In the genomic region with DNA sequence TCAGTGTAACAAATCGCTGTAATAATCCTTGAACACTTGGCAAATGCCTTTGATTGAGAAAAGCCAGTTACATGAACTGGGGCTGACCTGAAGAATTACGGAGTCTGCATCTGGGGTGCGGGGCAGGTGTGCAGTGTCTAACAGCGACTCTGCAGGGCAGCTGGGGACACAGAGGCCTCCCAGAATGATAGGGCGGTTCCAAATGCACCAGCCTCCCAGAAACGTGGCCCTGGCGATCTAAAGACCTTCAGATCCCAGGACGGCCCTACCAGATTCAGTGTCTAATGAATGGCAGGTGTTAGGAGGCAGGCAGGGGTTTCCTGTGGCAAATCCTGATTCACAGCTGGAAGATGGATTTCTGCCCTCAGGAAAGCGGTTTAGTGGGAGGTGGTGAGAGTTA, we compare ENCODE assay signal across 18 cellular contexts.
A peak's percentile ranks its signal among the peaks of the same experiment; 100 is the strongest.
DNase-seq lines count a peak whose midpoint lies in the region; ATAC-seq, FAIRE-seq and TF ChIP-seq lines count a peak whose summit lies in the region.
"Had no signal": no experiment of that assay in that cellular context is flagged by ENCODE, and none has a peak within 500 bp of the region (broad histone marks: within the 10 kb centered on the region; RNA-seq: fewer than 3 reads in every experiment).

No MANE protein-coding gene starts in this region.

- H3K79me1 ChIP-seq in H1 (ENCODE audit: low read depth, low read length): no peaks in the 10 kb centered on the region

- no peak overlapping the region for H2BK120ac ChIP-seq in H1 (replicated peaks; ENCODE audit: low read depth, low read length)

- H3K9ac ChIP-seq in SK-N-SH (no peak overlapping the region), H1 (replicated peaks in 1 of 4; ENCODE audit: extremely low read depth in 1 of 4, low read depth in 3 of 4, low read length in 3 of 4) (no peak overlapping the region)
- H3K9ac ChIP-seq: KMS-11 had no signal

- no peak overlapping the region for H3K4me3 ChIP-seq in SK-N-SH (ENCODE audit: low read depth in 2 of 2, low read length in 1 of 2)
- peak overlapping the region in 1 of 4 experiments; percentile 37; a peak in 2 of 8 replicates for H3K4me3 ChIP-seq in H1 (ENCODE audit: extremely low read depth in 1 of 4, insufficient read depth in 2 of 4, low read depth in 3 of 4, low read length in 4 of 4)

- no peak overlapping the region for H2BK5ac ChIP-seq in H1 (ENCODE audit: low read depth, low read length)

- no peak for TF ChIP-seq EP300 in SK-N-SH (IDR thresholded peaks at IDR 0.05; ENCODE audit: borderline replicate concordance in 1 of 2, low read depth in 1 of 2, low read length in 1 of 2)
- no peak for TF ChIP-seq EP300 in H1 (IDR thresholded peaks at IDR 0.05; ENCODE audit: borderline replicate concordance in 1 of 2, low read depth in 2 of 2, low read length in 2 of 2)

- peaks cover 16% of the 10 kb centered on the region for H3K4me1 Mint-ChIP-seq in type B pancreatic cell (ENCODE audit: unreplicated experiment)
- H3K4me1 Mint-ChIP-seq: B cell had no signal

- no peaks in the 10 kb centered on the region for H3K9me3 Mint-ChIP-seq in type B pancreatic cell
- H3K9me3 Mint-ChIP-seq: CD4-positive, alpha-beta T cell had no signal

- peaks cover 0 to 5% of the 10 kb centered on the region in 2 experiments; a peak in 1 of 4 replicates for H3K4me1 ChIP-seq in SK-N-SH (ENCODE audit: control insufficient read depth in 1 of 2, insufficient read depth in 2 of 2, low read depth in 1 of 2, low read length in 1 of 2)
- H3K4me1 ChIP-seq in H1 (replicated peaks in 1 of 4; ENCODE audit: control insufficient read depth in 3 of 4, insufficient read depth in 4 of 4, low read length in 3 of 4): peaks cover 0 to 14% (median 7%) of the 10 kb centered on the region in 4 experiments; a peak in 5 of 7 replicates

- H3K27ac Mint-ChIP-seq in type B pancreatic cell: no peak overlapping the region
- H3K27ac Mint-ChIP-seq: B cell; CD4-positive, alpha-beta T cell had no signal

- no peak overlapping the region for H3K4me2 ChIP-seq in SK-N-SH
- H3K4me2 ChIP-seq in H1 (ENCODE audit: insufficient read depth in 1 of 2, low read depth in 2 of 2, low read length in 2 of 2): peak overlapping the region; percentile 4 to 34; a peak in 3 of 4 replicates
- H3K4me2 ChIP-seq: KMS-11 had no signal

- H3K27ac ChIP-seq in SK-N-SH (ENCODE audit: low read depth in 2 of 2, low read length in 1 of 2): no peak overlapping the region
- no peak overlapping the region for H3K27ac ChIP-seq in H1 (ENCODE audit: low read depth, low read length)
- H3K27ac ChIP-seq: KMS-11 had no signal

- H3K79me2 ChIP-seq in SK-N-SH (ENCODE audit: insufficient read depth) (no peaks in the 10 kb centered on the region), H1 (ENCODE audit: control insufficient read depth in 1 of 2, insufficient read depth in 2 of 2, low read length in 2 of 2) (no peaks in the 10 kb centered on the region)

- FAIRE-seq in H1 (lab: Jason Lieb, UNC): peak; percentile 66
- FAIRE-seq in GM12891 (lab: Jason Lieb, UNC): no peak
- FAIRE-seq: GM12892 had no signal

- POLR2A ChIA-PET in SK-N-SH (lab: Yijun Ruan, JAX) (no interaction called here), H1 (lab: Charles Lee; ENCODE audit: partially characterized antibody) (no interaction called here)

- peak overlapping the region; percentile 40; the same call in 1 of the 2 replicates for H2BK20ac ChIP-seq in H1 (ENCODE audit: low read length)

- H3K36me3 Mint-ChIP-seq in type B pancreatic cell: no peaks in the 10 kb centered on the region

- H4K5ac ChIP-seq in H1 (ENCODE audit: insufficient read length, low read depth, low read length): no peak overlapping the region

- no peaks in the 10 kb centered on the region for H3K27me3 ChIP-seq in SK-N-SH (ENCODE audit: insufficient read depth)
- 0 out of 7 replicates have a peak, but pooled peaks cover 0 to 2% (median 0%) of the 10 kb centered on the region in 4 experiments for H3K27me3 ChIP-seq in H1 (replicated peaks in 1 of 4; ENCODE audit: control insufficient read depth in 3 of 4, extremely low read depth in 1 of 4, insufficient read depth in 3 of 4, low read length in 3 of 4)

- TF ChIP-seq RAD21 in SK-N-SH (IDR thresholded peaks at IDR 0.05; ENCODE audit: low read length) (no peak), H1 (IDR thresholded peaks at IDR 0.05 in 1 of 2, conservative IDR thresholded peaks at IDR 0.05 in 1 of 2; ENCODE audit: low read depth in 2 of 2, low read length in 2 of 2) (no peak)

- H3K4ac ChIP-seq in H1 (replicated peaks; ENCODE audit: insufficient read length, low read depth, low read length): no peak overlapping the region

- TF ChIP-seq POLR2A in H1 (IDR thresholded peaks at IDR 0.05; ENCODE audit: control extremely low read depth in 1 of 2, low read depth in 2 of 2, low read length in 2 of 2) (no peak), GM18505 (IDR thresholded peaks at IDR 0.05; ENCODE audit: borderline replicate concordance, extremely low read depth, insufficient read depth, insufficient read length) (no peak), GM12891 (IDR thresholded peaks at IDR 0.05; ENCODE audit: low read depth, low read length) (no peak)

- H2AK5ac ChIP-seq in H1 (ENCODE audit: low read depth, low read length): no peak overlapping the region

- H3K9me3 ChIP-seq in SK-N-SH: no peaks in the 10 kb centered on the region; the same call in 1 of the 2 replicates
- H3K9me3 ChIP-seq in H1 (ENCODE audit: insufficient read depth in 2 of 2, low read depth in 1 of 2, low read length in 1 of 2): no peaks in the 10 kb centered on the region

- H3K9me2 ChIP-seq in SK-N-SH: no peaks in the 10 kb centered on the region

- H4K20me1 ChIP-seq in SK-N-SH (ENCODE audit: insufficient read depth): no peaks in the 10 kb centered on the region
- no peaks in the 10 kb centered on the region for H4K20me1 ChIP-seq in H1 (replicated peaks in 1 of 2; ENCODE audit: control insufficient read depth in 1 of 2, insufficient read depth in 2 of 2, low read length in 2 of 2)

- H3F3A ChIP-seq in SK-N-SH (replicated peaks; ENCODE audit: insufficient read depth): no peaks in the 10 kb centered on the region

- no peak overlapping the region for H4K91ac ChIP-seq in H1 (replicated peaks; ENCODE audit: insufficient read length, low read length)

- H2BK15ac ChIP-seq in H1 (ENCODE audit: low read length): no peak overlapping the region

- 16% methylated on average over 9 of the region's 9 CpGs for WGBS in SK-N-SH (ENCODE audit: low lambda C conversion rate)
- 22% methylated on average over 9 of the region's 9 CpGs; no CpG with 5 or more reads in 1 of the 2 experiments for WGBS in H1 (ENCODE audit: extremely low coverage in 1 of 2, insufficient coverage in 1 of 2, insufficient read length in 1 of 2, insufficient replicate concordance in 2 of 2, low coverage in 1 of 2, low lambda C conversion rate in 2 of 2, missing lambda C conversion rate in 1 of 2), 2 experiments

- ATAC-seq in SK-N-SH treated with all-trans-retinoic acid at 6 μM for 48 hours (no peak), GM18909 (IDR thresholded peaks at IDR 0.05; ENCODE audit: poor library complexity, unreplicated experiment) (no peak), GM18505 (IDR thresholded peaks at IDR 0.05; ENCODE audit: unreplicated experiment) (no peak)

- no peak overlapping the region for H3K56ac ChIP-seq in H1 (replicated peaks; ENCODE audit: insufficient read length, low read depth, low read length)

- CTCF ChIA-PET in SK-N-SH (lab: Yijun Ruan, JAX): no interaction called here
- CTCF ChIA-PET in H1 (lab: Charles Lee; ENCODE audit: partially characterized antibody): interaction anchor here (0.9 kb wide), 1 partner anchor 140 kb away, joined by 4 read pairs; no protein-coding TSS in a partner anchor

- H3K23ac ChIP-seq in H1 (ENCODE audit: insufficient read length): no peak overlapping the region

- no peak overlapping the region; the same call in 1 of the 2 replicates for H3K18ac ChIP-seq in H1 (ENCODE audit: extremely low read depth, low read length)

- no peak overlapping the region for H3K14ac ChIP-seq in H1 (ENCODE audit: insufficient read length)

- TF ChIP-seq CTCF in SK-N-SH (IDR thresholded peaks at IDR 0.05) (no peak), H1 (IDR thresholded peaks at IDR 0.05; ENCODE audit: control extremely low read depth in 1 of 3, insufficient read depth in 1 of 3, low read depth in 1 of 3, low read length in 3 of 3) (no peak), type B pancreatic cell (conservative IDR thresholded peaks at IDR 0.05) (no peak)

- no peak overlapping the region for H4K8ac ChIP-seq in H1 (ENCODE audit: extremely low read depth, insufficient read depth, low read length)

- peaks cover 22% of the 10 kb centered on the region for H3K27me3 Mint-ChIP-seq in type B pancreatic cell
- H3K27me3 Mint-ChIP-seq: B cell had no signal

- peak; percentile 32 for DNase-seq in SK-N-SH
- peak; percentile 73 for DNase-seq in NCI-H82 (lab: John Stamatoyannopoulos, UW)
- no peak for DNase-seq in H1 (ENCODE audit: low read depth in 1 of 2, low spot score in 2 of 2)
- DNase-seq in type B pancreatic cell (ENCODE audit: extremely low spot score, unreplicated experiment): no peak
- DNase-seq in GM12891 (ENCODE audit: insufficient read length, low spot score): no peak
- DNase-seq: CD4-positive, alpha-beta T cell; DMS153; MV-4-11; NCI-H2029; NCI-H2171 treated with DMSO at 0.1 percent for 48 hours; OCI-M1; SIG-M5 had no signal

- no peak overlapping the region for H2BK12ac ChIP-seq in H1 (ENCODE audit: low read depth, low read length)

- H3K4me3 Mint-ChIP-seq in type B pancreatic cell: peak overlapping the region; percentile 12
- H3K4me3 Mint-ChIP-seq: B cell; CD4-positive, alpha-beta T cell had no signal

- no peaks in the 10 kb centered on the region; the same call in 1 of the 2 replicates for H3K23me2 ChIP-seq in H1 (ENCODE audit: low read depth, low read length)

- H2AFZ ChIP-seq in SK-N-SH (ENCODE audit: low read depth) (no peak overlapping the region), H1 (ENCODE audit: low read length) (no peak overlapping the region)

- H3K36me3 ChIP-seq in SK-N-SH (replicated peaks in 1 of 2; ENCODE audit: control insufficient read depth in 1 of 2, insufficient read depth in 2 of 2, low read length in 1 of 2): no peaks in the 10 kb centered on the region
- no peaks in the 10 kb centered on the region for H3K36me3 ChIP-seq in H1 (ENCODE audit: control insufficient read depth in 2 of 4, insufficient read depth in 4 of 4, low read length in 3 of 4)

TF ChIP-seq in SK-N-SH, 30 proteins besides CTCF, POLR2A, EP300 and RAD21 (continues in another document):
- no peak for TF ChIP-seq FOXJ3 (CRISPR knock-in tag; IDR thresholded peaks at IDR 0.05)
- TF ChIP-seq RCOR1 (IDR thresholded peaks at IDR 0.05; ENCODE audit: low read length): no peak
- TF ChIP-seq YY1 (IDR thresholded peaks at IDR 0.05; ENCODE audit: low read depth): no peak

TF ChIP-seq in SK-N-SH treated with all-trans-retinoic acid at 6 μM for 48 hours, 23 proteins besides CTCF, POLR2A, EP300 and RAD21 (continues in another document):
- TF ChIP-seq ISL1 (CRISPR knock-in tag; IDR thresholded peaks at IDR 0.05) (no peak), GLIS3 (CRISPR knock-in tag; IDR thresholded peaks at IDR 0.05) (no peak)

TF ChIP-seq in H1, 55 proteins besides CTCF, POLR2A, EP300 and RAD21:
- TF ChIP-seq HDAC6 (IDR thresholded peaks at IDR 0.05; ENCODE audit: low read depth, low read length): no peak

TF ChIP-seq in GM12891, 5 proteins besides CTCF, POLR2A, EP300 and RAD21:
- TF ChIP-seq SPI1 (IDR thresholded peaks at IDR 0.05; ENCODE audit: low read depth, low read length): no peak
- TF ChIP-seq POU2F2 (IDR thresholded peaks at IDR 0.05; ENCODE audit: low read depth, low read length): no peak
- TF ChIP-seq TAF1 (IDR thresholded peaks at IDR 0.05; ENCODE audit: low read depth, low read length): no peak

Comparison
In these comparisons a context has a peak if more than half of its experiments do, and no peak if none do; other contexts are left out.
1. DNase-seq: peak in SK-N-SH (single experiment) and NCI-H82 (single experiment); none in H1 (0 of 2), type B pancreatic cell (single experiment) and GM12891 (single experiment).